8 cellular contexts compared by ENCODE assay signal in the genomic region with DNA sequence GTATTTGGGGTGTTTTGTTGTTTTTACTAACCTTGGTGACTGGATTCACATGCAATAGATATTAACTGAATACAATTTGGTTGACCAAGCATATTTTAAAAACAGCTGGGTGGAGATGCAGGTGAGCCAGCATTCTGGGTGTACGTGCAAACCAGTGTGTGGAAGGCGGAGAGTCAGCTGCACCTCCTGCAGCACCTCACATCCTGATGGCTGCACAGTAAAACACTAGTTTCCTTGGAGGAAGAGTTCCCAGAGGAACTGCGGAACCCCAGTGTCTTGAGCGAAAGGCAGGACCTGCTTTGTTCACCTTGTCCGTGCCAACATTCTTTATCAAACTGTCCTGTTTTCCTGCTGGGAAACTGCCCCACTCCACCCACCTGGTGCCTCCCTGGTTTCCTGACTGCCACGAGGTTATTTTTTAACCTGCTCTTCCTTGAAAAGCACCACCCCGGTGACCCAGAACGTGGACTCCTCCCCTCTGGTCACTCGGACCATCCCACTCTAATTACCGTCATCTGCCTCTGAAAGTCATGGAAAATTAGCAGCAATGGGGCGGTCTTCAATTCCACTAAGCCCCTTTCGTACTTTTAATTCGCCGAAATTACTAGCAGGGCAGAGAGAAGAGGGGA. TPM values are rescaled to one million over a fixed set of nuclear protein-coding genes. Genes with fewer than 3 reads are reported as not detected.
DNase-seq lines count a peak whose midpoint lies in the region; ATAC-seq and TF ChIP-seq lines count a peak whose summit lies in the region.

No MANE protein-coding gene starts in this region.

- H3K36me3 ChIP-seq in ascending aorta: no peaks in the 10 kb centered on the region

- H3K4me3 ChIP-seq in ascending aorta: peak overlapping the region; percentile 85 to 99

- H3K9me3 Mint-ChIP-seq in activated T-cell treated with anti-CD3 and anti-CD28 coated beads, Interleukin-2, amount 50 U/mL, for 4 hours: no peaks in the 10 kb centered on the region
- no peaks in the 10 kb centered on the region for H3K9me3 Mint-ChIP-seq in stimulated activated memory B cell treated with anti-CD40 and anti-IgM and Interleukin-4, amounts not matched to agents 10 μg/mL and 1 μg/mL and 100 μg/mL, for 72 hours

- H3K4me3 Mint-ChIP-seq in activated T-cell treated with anti-CD3 and anti-CD28 coated beads, Interleukin-2, amount 50 U/mL, for 4 hours: peak overlapping the region; percentile 52
- H3K4me3 Mint-ChIP-seq in stimulated activated memory B cell treated with anti-CD40 and anti-IgM and Interleukin-4, amounts not matched to agents 10 μg/mL and 1 μg/mL and 100 μg/mL, for 72 hours: peak overlapping the region; percentile 17

- intact Hi-C loops in ascending aorta (cut with DNase I): loop anchor here (1.0 to 5.0 kb wide), 4 partner anchors 36 to 237 kb away; a partner anchor contains a TSS

- peaks cover 14 to 43% of the 10 kb centered on the region in 2 donors for H3K4me1 ChIP-seq in ascending aorta

- no peak for ATAC-seq in activated T-cell treated with anti-CD3 and anti-CD28 coated beads, Interleukin-2, amount 50 U/mL, for 4 hours
- no peak for ATAC-seq in stimulated activated memory B cell treated with anti-CD40 and anti-IgM and Interleukin-4, amounts not matched to agents 10 μg/mL and 1 μg/mL and 100 μg/mL, for 72 hours
- no peak for ATAC-seq in GM19035 (IDR thresholded peaks at IDR 0.05; ENCODE audit: unreplicated experiment)

- no peaks in the 10 kb centered on the region for H3K9me3 ChIP-seq in ascending aorta

- H3K27me3 Mint-ChIP-seq in activated T-cell treated with anti-CD3 and anti-CD28 coated beads, Interleukin-2, amount 50 U/mL, for 4 hours (ENCODE audit: low read depth): no peaks in the 10 kb centered on the region
- no peaks in the 10 kb centered on the region for H3K27me3 Mint-ChIP-seq in stimulated activated memory B cell treated with anti-CD40 and anti-IgM and Interleukin-4, amounts not matched to agents 10 μg/mL and 1 μg/mL and 100 μg/mL, for 72 hours

- peak overlapping the region; percentile 67 for H3K27ac Mint-ChIP-seq in stimulated activated memory B cell treated with anti-CD40 and anti-IgM and Interleukin-4, amounts not matched to agents 10 μg/mL and 1 μg/mL and 100 μg/mL, for 72 hours

- DNase-seq in activated T-cell treated with anti-CD3 and anti-CD28 coated beads, Interleukin-2, amount 50 U/mL, for 4 hours: no peak
- no peak for DNase-seq in activated T-cell treated with anti-CD3 and anti-CD28 coated beads for 4 hours
- DNase-seq in ascending aorta (ENCODE audit: low spot score in 2 of 2): peak; percentile 22 to 84
- DNase-seq in kidney glomerular epithelial cell (lab: John Stamatoyannopoulos, UW): peak; percentile 85
- no peak for DNase-seq in DMS79 (lab: John Stamatoyannopoulos, UW)
- no peak for DNase-seq in MV-4-11 (lab: John Stamatoyannopoulos, UW)

- peak overlapping the region; percentile 97 to 99 for H3K27ac ChIP-seq in ascending aorta

- H3K36me3 Mint-ChIP-seq in activated T-cell treated with anti-CD3 and anti-CD28 coated beads, Interleukin-2, amount 50 U/mL, for 4 hours (ENCODE audit: insufficient read depth): no peaks in the 10 kb centered on the region
- no peaks in the 10 kb centered on the region for H3K36me3 Mint-ChIP-seq in stimulated activated memory B cell treated with anti-CD40 and anti-IgM and Interleukin-4, amounts not matched to agents 10 μg/mL and 1 μg/mL and 100 μg/mL, for 72 hours

- peaks cover 71% of the 10 kb centered on the region for H3K4me1 Mint-ChIP-seq in activated T-cell treated with anti-CD3 and anti-CD28 coated beads, Interleukin-2, amount 50 U/mL, for 4 hours (ENCODE audit: low read depth)
- peaks cover 59% of the 10 kb centered on the region for H3K4me1 Mint-ChIP-seq in stimulated activated memory B cell treated with anti-CD40 and anti-IgM and Interleukin-4, amounts not matched to agents 10 μg/mL and 1 μg/mL and 100 μg/mL, for 72 hours

- no peaks in the 10 kb centered on the region for H3K27me3 ChIP-seq in ascending aorta

- no peak for TF ChIP-seq CTCF in ascending aorta (IDR thresholded peaks at IDR 0.05)

RNA-seq across cellular contexts. Expression of a gene that starts 1.0 kb away (rescaled TPM):
- total RNA-seq in activated T-cell treated with anti-CD3 and anti-CD28 coated beads, Interleukin-2, amount 50 U/mL, for 4 hours: 1 to 10 TPM; 1.3 to 3.1 (median 1.8) TPM
- total RNA-seq in ascending aorta: 10.5 TPM

Comparison
In these comparisons a context has a peak if more than half of its experiments do, and no peak if none do; other contexts are left out.
1. DNase-seq: peak in ascending aorta (2 of 2) and kidney glomerular epithelial cell (single experiment); none in activated T-cell treated with anti-CD3 and anti-CD28 coated beads, Interleukin-2, amount 50 U/mL, for 4 hours (single experiment), activated T-cell treated with anti-CD3 and anti-CD28 coated beads for 4 hours (single experiment), DMS79 (single experiment) and MV-4-11 (single experiment).